ENCODE assay signal across 1 cellular context in genomic region chr17:32541640-32542039, GRCh38.
TF ChIP-seq lines count a peak whose summit lies in the region.

No MANE protein-coding gene starts in this region.

TF ChIP-seq in GM23338, 12 proteins besides CTCF, POLR2A, EP300 and RAD21 (continued from another document):
- TF ChIP-seq, protein P1, sequence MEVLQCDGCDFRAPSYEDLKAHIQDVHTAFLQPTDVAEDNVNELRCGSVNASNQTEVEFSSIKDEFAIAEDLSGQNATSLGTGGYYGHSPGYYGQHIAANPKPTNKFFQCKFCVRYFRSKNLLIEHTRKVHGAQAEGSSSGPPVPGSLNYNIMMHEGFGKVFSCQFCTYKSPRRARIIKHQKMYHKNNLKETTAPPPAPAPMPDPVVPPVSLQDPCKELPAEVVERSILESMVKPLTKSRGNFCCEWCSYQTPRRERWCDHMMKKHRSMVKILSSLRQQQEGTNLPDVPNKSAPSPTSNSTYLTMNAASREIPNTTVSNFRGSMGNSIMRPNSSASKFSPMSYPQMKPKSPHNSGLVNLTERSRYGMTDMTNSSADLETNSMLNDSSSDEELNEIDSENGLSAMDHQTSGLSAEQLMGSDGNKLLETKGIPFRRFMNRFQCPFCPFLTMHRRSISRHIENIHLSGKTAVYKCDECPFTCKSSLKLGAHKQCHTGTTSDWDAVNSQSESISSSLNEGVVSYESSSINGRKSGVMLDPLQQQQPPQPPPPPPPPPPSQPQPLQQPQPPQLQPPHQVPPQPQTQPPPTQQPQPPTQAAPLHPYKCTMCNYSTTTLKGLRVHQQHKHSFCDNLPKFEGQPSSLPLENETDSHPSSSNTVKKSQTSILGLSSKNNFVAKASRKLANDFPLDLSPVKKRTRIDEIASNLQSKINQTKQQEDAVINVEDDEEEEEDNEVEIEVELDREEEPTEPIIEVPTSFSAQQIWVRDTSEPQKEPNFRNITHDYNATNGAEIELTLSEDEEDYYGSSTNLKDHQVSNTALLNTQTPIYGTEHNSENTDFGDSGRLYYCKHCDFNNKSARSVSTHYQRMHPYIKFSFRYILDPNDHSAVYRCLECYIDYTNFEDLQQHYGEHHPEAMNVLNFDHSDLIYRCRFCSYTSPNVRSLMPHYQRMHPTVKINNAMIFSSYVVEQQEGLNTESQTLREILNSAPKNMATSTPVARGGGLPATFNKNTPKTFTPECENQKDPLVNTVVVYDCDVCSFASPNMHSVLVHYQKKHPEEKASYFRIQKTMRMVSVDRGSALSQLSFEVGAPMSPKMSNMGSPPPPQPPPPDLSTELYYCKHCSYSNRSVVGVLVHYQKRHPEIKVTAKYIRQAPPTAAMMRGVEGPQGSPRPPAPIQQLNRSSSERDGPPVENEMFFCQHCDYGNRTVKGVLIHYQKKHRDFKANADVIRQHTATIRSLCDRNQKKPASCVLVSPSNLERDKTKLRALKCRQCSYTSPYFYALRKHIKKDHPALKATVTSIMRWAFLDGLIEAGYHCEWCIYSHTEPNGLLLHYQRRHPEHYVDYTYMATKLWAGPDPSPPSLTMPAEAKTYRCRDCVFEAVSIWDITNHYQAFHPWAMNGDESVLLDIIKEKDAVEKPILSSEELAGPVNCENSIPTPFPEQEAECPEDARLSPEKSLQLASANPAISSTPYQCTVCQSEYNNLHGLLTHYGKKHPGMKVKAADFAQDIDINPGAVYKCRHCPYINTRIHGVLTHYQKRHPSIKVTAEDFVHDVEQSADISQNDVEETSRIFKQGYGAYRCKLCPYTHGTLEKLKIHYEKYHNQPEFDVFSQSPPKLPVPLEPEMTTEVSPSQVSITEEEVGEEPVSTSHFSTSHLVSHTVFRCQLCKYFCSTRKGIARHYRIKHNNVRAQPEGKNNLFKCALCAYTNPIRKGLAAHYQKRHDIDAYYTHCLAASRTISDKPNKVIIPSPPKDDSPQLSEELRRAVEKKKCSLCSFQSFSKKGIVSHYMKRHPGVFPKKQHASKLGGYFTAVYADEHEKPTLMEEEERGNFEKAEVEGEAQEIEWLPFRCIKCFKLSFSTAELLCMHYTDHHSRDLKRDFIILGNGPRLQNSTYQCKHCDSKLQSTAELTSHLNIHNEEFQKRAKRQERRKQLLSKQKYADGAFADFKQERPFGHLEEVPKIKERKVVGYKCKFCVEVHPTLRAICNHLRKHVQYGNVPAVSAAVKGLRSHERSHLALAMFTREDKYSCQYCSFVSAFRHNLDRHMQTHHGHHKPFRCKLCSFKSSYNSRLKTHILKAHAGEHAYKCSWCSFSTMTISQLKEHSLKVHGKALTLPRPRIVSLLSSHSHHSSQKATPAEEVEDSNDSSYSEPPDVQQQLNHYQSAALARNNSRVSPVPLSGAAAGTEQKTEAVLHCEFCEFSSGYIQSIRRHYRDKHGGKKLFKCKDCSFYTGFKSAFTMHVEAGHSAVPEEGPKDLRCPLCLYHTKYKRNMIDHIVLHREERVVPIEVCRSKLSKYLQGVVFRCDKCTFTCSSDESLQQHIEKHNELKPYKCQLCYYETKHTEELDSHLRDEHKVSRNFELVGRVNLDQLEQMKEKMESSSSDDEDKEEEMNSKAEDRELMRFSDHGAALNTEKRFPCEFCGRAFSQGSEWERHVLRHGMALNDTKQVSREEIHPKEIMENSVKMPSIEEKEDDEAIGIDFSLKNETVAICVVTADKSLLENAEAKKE (CRISPR knock-in tag; IDR thresholded peaks at IDR 0.05), result no peak
- TF ChIP-seq ZNF331 (CRISPR knock-in tag; IDR thresholded peaks at IDR 0.05; ENCODE audit: low read depth) (no peak), STAT1 (IDR thresholded peaks at IDR 0.05; ENCODE audit: unreplicated experiment) (no peak), EZH2phosphoT487 (IDR thresholded peaks at IDR 0.05; ENCODE audit: unreplicated experiment) (no peak), NANOG (IDR thresholded peaks at IDR 0.05; ENCODE audit: borderline replicate concordance) (no peak), ZNF114 (CRISPR knock-in tag; IDR thresholded peaks at IDR 0.05) (no peak), POLR2AphosphoS5 (IDR thresholded peaks at IDR 0.05; ENCODE audit: low read depth) (no peak), EZH2 (IDR thresholded peaks at IDR 0.05; ENCODE audit: low read depth, unreplicated experiment) (no peak)
- TF ChIP-seq, protein P2, sequence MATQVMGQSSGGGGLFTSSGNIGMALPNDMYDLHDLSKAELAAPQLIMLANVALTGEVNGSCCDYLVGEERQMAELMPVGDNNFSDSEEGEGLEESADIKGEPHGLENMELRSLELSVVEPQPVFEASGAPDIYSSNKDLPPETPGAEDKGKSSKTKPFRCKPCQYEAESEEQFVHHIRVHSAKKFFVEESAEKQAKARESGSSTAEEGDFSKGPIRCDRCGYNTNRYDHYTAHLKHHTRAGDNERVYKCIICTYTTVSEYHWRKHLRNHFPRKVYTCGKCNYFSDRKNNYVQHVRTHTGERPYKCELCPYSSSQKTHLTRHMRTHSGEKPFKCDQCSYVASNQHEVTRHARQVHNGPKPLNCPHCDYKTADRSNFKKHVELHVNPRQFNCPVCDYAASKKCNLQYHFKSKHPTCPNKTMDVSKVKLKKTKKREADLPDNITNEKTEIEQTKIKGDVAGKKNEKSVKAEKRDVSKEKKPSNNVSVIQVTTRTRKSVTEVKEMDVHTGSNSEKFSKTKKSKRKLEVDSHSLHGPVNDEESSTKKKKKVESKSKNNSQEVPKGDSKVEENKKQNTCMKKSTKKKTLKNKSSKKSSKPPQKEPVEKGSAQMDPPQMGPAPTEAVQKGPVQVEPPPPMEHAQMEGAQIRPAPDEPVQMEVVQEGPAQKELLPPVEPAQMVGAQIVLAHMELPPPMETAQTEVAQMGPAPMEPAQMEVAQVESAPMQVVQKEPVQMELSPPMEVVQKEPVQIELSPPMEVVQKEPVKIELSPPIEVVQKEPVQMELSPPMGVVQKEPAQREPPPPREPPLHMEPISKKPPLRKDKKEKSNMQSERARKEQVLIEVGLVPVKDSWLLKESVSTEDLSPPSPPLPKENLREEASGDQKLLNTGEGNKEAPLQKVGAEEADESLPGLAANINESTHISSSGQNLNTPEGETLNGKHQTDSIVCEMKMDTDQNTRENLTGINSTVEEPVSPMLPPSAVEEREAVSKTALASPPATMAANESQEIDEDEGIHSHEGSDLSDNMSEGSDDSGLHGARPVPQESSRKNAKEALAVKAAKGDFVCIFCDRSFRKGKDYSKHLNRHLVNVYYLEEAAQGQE (IDR thresholded peaks at IDR 0.05; ENCODE audit: unreplicated experiment), result no peak
